Comparison of ENCODE assay signal across 8 cellular contexts in the genomic region with DNA sequence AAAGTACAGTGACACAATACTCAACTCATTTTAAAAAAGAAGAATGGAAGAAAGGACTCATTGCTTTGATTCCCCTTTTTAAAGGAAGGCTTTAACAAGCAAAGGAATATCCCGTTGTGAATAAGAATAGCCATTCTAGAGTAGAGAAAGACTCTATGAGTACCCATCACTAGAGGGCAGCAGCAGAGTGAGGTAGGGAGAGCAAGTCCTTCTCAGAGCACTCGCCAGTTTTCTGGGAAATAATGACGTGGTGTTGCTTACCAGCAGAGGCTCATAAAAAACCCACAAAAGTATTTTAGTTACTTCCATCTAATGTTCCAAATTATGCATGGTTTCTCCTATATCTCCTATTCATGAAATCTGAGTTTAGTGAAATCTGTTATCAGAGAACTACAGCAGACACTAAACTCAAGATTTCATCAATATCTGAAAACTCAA.
DNase-seq lines count a peak whose midpoint lies in the region; ATAC-seq and TF ChIP-seq lines count a peak whose summit lies in the region.

No MANE protein-coding gene starts in this region.

- ATAC-seq in HG02571 (IDR thresholded peaks at IDR 0.05; ENCODE audit: unreplicated experiment) = peak; percentile 70
- peak; percentile 95 to 97 for ATAC-seq in right cardiac atrium

- TF ChIP-seq POLR2A in sigmoid colon (IDR thresholded peaks at IDR 0.05) = no peak

- intact Hi-C loops in right cardiac atrium (cut with DNase I) = loop anchor here in 3 of 4 donors (2.0 to 10.0 kb wide), 4 partner anchors 74 to 1444 kb away; partner anchors contain the start of gene USP24 (in 1 of the 3)
- intact Hi-C loops in sigmoid colon (cut with DNase I) = loop anchor here (1.0 to 5.0 kb wide), 2 partner anchors 137 to 1442 kb away; no protein-coding TSS in a partner anchor

- H3K4me1 ChIP-seq in right cardiac atrium (ENCODE audit: control insufficient read depth, insufficient read depth, low read length) (no peaks in the 10 kb centered on the region), sigmoid colon (peaks cover 0 to 11% (median 0%) of the 10 kb centered on the region in 4 donors)

- H3K27ac ChIP-seq in right cardiac atrium (ENCODE audit: low read length) (no peak overlapping the region), sigmoid colon (peak overlapping the region in 2 of 4 donors; percentile 42 to 56)

- no peak overlapping the region for H3K4me3 ChIP-seq in right cardiac atrium (ENCODE audit: low read length)
- H3K4me3 ChIP-seq in sigmoid colon = no peak overlapping the region

- peaks cover 9 to 94% (median 39%) of the 10 kb centered on the region in 4 donors for H3K36me3 ChIP-seq in sigmoid colon

- peak; percentile 10 for DNase-seq in NCI-H1417 treated with DMSO at 0.1 percent for 48 hours (lab: John Stamatoyannopoulos, UW)
- DNase-seq in SW 1271 (lab: John Stamatoyannopoulos, UW) = peak; percentile 11 to 71
- DNase-seq in amygdala (lab: John Stamatoyannopoulos, UW) = peak in 38 of 56 donors; percentile 5 to 83 (median 38)
- DNase-seq in right cardiac atrium = peak in 2 of 3 donors; percentile 54 to 68
- peak; percentile 87 for DNase-seq in sigmoid colon
- no peak for DNase-seq in cortex of kidney (lab: John Stamatoyannopoulos, UW)

- under 1% methylated on average over 3 of the region's 3 CpGs for WGBS in right cardiac atrium
- 3 to 6% methylated on average over 3 of the region's 3 CpGs for WGBS in sigmoid colon, 2 donors

- TF ChIP-seq CTCF in GM12801 (IDR thresholded peaks at IDR 0.05; ENCODE audit: extremely low read depth, insufficient read length) = peak; percentile 74
- peak; percentile 67 to 82 (median 78) for TF ChIP-seq CTCF in sigmoid colon (IDR thresholded peaks at IDR 0.05)

- TF ChIP-seq EP300 in sigmoid colon (IDR thresholded peaks at IDR 0.05) = peak in 1 of 4 donors; percentile 28

- no peaks in the 10 kb centered on the region for H3K9me3 ChIP-seq in right cardiac atrium (ENCODE audit: control insufficient read depth, low read length)
- no peaks in the 10 kb centered on the region for H3K9me3 ChIP-seq in sigmoid colon

- no peaks in the 10 kb centered on the region for H3K27me3 ChIP-seq in right cardiac atrium (ENCODE audit: control insufficient read depth, insufficient read depth)
- H3K27me3 ChIP-seq in sigmoid colon = no peaks in the 10 kb centered on the region
